In genomic region chr4:127809173-127809800, GRCh38 we compare ENCODE assay signal across 1 cellular context.
TF ChIP-seq lines count a peak whose summit lies in the region.

No MANE protein-coding gene starts in this region.

TF ChIP-seq in GM12878, 131 proteins besides CTCF, POLR2A, EP300 and RAD21 (continued from another document):
- TF ChIP-seq TCF12 (IDR thresholded peaks at IDR 0.05; ENCODE audit: low read depth, low read length) (no peak), RELA (IDR thresholded peaks at IDR 0.05; ENCODE audit: borderline replicate concordance, partially characterized antibody) (no peak), EED (IDR thresholded peaks at IDR 0.05; ENCODE audit: low read depth) (no peak), CHD4 (IDR thresholded peaks at IDR 0.05) (no peak), SMC3 (IDR thresholded peaks at IDR 0.05; ENCODE audit: borderline replicate concordance, low read length) (peak; percentile 18; the same call in 1 of the 2 replicates)
